15 cellular contexts compared by ENCODE assay signal in the genomic region with DNA sequence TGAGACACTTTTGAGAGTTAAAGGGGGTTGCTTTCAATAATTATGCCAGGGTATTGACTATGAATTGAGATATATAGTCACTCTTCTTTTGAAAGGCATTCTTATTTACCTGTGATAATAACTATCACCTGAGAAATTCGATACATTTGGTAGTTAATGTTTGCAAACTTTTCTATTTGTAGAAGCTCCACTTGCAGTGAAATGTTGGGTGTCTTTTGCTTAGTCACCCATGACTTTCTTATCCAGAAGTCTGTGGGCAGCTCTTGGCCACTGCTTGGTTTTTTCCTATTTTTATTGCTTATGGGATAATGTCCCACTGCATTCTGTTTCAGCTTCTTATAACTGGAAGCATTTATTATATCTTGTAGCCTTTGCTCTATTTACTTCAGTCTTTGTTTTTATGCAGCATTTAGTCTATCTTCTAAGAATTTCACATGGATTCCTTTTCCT. TPM values are rescaled to one million over a fixed set of nuclear protein-coding genes. Genes with fewer than 3 reads are reported as not detected.
DNase-seq lines count a peak whose midpoint lies in the region; ATAC-seq and TF ChIP-seq lines count a peak whose summit lies in the region.
"Had no signal": no experiment of that assay in that cellular context is flagged by ENCODE, and none has a peak within 500 bp of the region (broad histone marks: within the 10 kb centered on the region; RNA-seq: fewer than 3 reads in every experiment).

No MANE protein-coding gene starts in this region.

- H3K4me1 Mint-ChIP-seq in progenitor cell of endocrine pancreas (ENCODE audit: low read depth): peaks cover 40% of the 10 kb centered on the region

- H3K27me3 ChIP-seq in MG63: no peaks in the 10 kb centered on the region

- ATAC-seq in HG02981 (IDR thresholded peaks at IDR 0.05; ENCODE audit: unreplicated experiment) (no peak), GM21528 (IDR thresholded peaks at IDR 0.05; ENCODE audit: low FRiP score, unreplicated experiment) (no peak)
- ATAC-seq: left ventricle myocardium superior; stimulated activated naive B cell treated with anti-CD40 and anti-IgM and Interleukin-4, amounts not matched to agents 10 μg/mL and 1 μg/mL and 100 μg/mL, for 72 hours had no signal

- TF ChIP-seq CTCF in choroid plexus epithelial cell (conservative IDR thresholded peaks at IDR 0.05; ENCODE audit: low read depth, low read length) (no peak), progenitor cell of endocrine pancreas (IDR thresholded peaks at IDR 0.05; ENCODE audit: unreplicated experiment) (no peak)

- peaks cover 17% of the 10 kb centered on the region for H3K36me3 ChIP-seq in MG63

- peak overlapping the region; percentile 26 for H3K27ac Mint-ChIP-seq in progenitor cell of endocrine pancreas
- H3K27ac Mint-ChIP-seq: activated CD4-positive, alpha-beta T cell treated with anti-CD3 and anti-CD28 coated beads, Interleukin-2, amount 10 ng/mL, durations not matched to agents 7 days and 5 days; stimulated activated naive B cell treated with anti-CD40 and anti-IgM and Interleukin-4, amounts not matched to agents 10 μg/mL and 1 μg/mL and 100 μg/mL, for 72 hours had no signal

- H3K4me3 Mint-ChIP-seq in progenitor cell of endocrine pancreas (ENCODE audit: low read depth): no peak overlapping the region
- H3K4me3 Mint-ChIP-seq: activated CD4-positive, alpha-beta T cell treated with anti-CD3 and anti-CD28 coated beads, Interleukin-2, amount 10 ng/mL, durations not matched to agents 7 days and 5 days; stimulated activated naive B cell treated with anti-CD40 and anti-IgM and Interleukin-4, amounts not matched to agents 10 μg/mL and 1 μg/mL and 100 μg/mL, for 72 hours had no signal

- no peaks in the 10 kb centered on the region for H3K36me3 Mint-ChIP-seq in progenitor cell of endocrine pancreas (ENCODE audit: insufficient read depth)

- no peaks in the 10 kb centered on the region for H3K9me3 Mint-ChIP-seq in progenitor cell of endocrine pancreas (ENCODE audit: low read depth)
- H3K9me3 Mint-ChIP-seq: activated CD4-positive, alpha-beta T cell treated with anti-CD3 and anti-CD28 coated beads, Interleukin-2, amount 10 ng/mL, durations not matched to agents 7 days and 5 days; stimulated activated naive B cell treated with anti-CD40 and anti-IgM and Interleukin-4, amounts not matched to agents 10 μg/mL and 1 μg/mL and 100 μg/mL, for 72 hours had no signal

- no peaks in the 10 kb centered on the region for H3K9me3 ChIP-seq in MG63

- DNase-seq in Daoy (ENCODE audit: low read depth) (peak; percentile 11), MG63 (peak; percentile 20), choroid plexus epithelial cell (ENCODE audit: low read depth) (peak; percentile 34), progenitor cell of endocrine pancreas (ENCODE audit: low spot score, unreplicated experiment) (no peak), Ammon's horn (ENCODE audit: low spot score) (no peak), activated gamma-delta T cell (lab: John Stamatoyannopoulos, UW) (no peak)
- DNase-seq: activated CD4-positive, alpha-beta T cell treated with anti-CD3 and anti-CD28 coated beads, Interleukin-2, amount 10 ng/mL, durations not matched to agents 7 days and 5 days; activated gamma-delta T cell treated with Interleukin-2 at 50 U/mL for 16 hours; left ventricle myocardium superior; NCI-H1436; NCI-H774; occipital lobe; stimulated activated naive B cell treated with anti-CD40 and anti-IgM and Interleukin-4, amounts not matched to agents 10 μg/mL and 1 μg/mL and 100 μg/mL, for 72 hours had no signal

- H3K4me3 ChIP-seq in MG63: no peak overlapping the region
- H3K4me3 ChIP-seq in choroid plexus epithelial cell (ENCODE audit: low read depth, low read length): no peak overlapping the region

- H3K27me3 Mint-ChIP-seq in progenitor cell of endocrine pancreas: no peaks in the 10 kb centered on the region
- H3K27me3 Mint-ChIP-seq: stimulated activated naive B cell treated with anti-CD40 and anti-IgM and Interleukin-4, amounts not matched to agents 10 μg/mL and 1 μg/mL and 100 μg/mL, for 72 hours had no signal

RNA-seq across cellular contexts. Expression of gene MACIR, which starts 3.9 kb away (rescaled TPM):
- 12.6 and 19.7 TPM in 2 replicates for total RNA-seq in Daoy (2014; rRNA removed; shearing (Covaris generic))
- 30.9 and 32.2 TPM in 2 replicates for total RNA-seq in MG63 (2014; rRNA removed; shearing (Covaris generic); ENCODE audit: low replicate concordance)
- 10.8 and 14.0 TPM in 2 replicates for total RNA-seq in progenitor cell of endocrine pancreas

Comparison
In these comparisons a context has a peak if more than half of its experiments do, and no peak if none do; other contexts are left out.
1. DNase-seq: peak in Daoy (single experiment), MG63 (single experiment) and choroid plexus epithelial cell (single experiment); none in progenitor cell of endocrine pancreas (single experiment), Ammon's horn (single experiment) and activated gamma-delta T cell (single experiment).